In the genomic region with DNA sequence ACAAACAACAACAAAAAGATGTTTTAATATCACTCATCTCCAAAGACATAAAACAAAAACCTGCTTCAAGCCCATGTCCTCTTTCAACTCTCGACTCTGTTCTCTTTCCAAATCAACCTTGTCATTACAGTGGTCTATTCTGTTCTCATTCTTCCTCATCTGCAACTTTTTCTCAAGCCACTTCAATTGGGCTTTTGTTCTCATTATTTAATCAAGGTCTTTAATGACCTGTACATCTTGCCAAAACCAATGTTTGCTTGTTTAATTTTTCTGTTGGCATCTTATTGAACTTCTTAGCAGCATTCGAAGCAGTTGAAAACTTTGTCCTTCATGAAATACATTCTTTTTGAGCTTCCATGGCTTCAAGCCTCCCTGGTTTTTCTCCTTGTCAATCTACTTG, we compare ENCODE assay signal across 32 cellular contexts. TPM values are rescaled to one million over a fixed set of nuclear protein-coding genes. Genes with fewer than 3 reads are reported as not detected.
"Had no signal": no experiment of that assay in that cellular context is flagged by ENCODE, and none has a peak within 500 bp of the region (broad histone marks: within the 10 kb centered on the region; RNA-seq: fewer than 3 reads in every experiment).

No MANE protein-coding gene starts in this region.

- FAIRE-seq: keratinocyte had no signal

- DNase-seq: activated CD4-positive, alpha-beta T cell treated with anti-CD3 and anti-CD28 coated beads, Interleukin-2, amount 50 U/mL, for 1 hour; activated CD8-positive, alpha-beta memory T cell treated with anti-CD3 and anti-CD28 coated beads, Interleukin-2, amount 10 ng/mL, durations not matched to agents 7 days and 5 days; activated CD8-positive, alpha-beta T cell treated with anti-CD3 and anti-CD28 coated beads, Interleukin-2, amount 10 ng/mL, durations not matched to agents 7 days and 5 days; activated effector memory CD4-positive, alpha-beta T cell treated with anti-CD3 and anti-CD28 coated beads, Interleukin-2, amount 50 U/mL, for 16 hours; activated naive CD4-positive, alpha-beta T cell treated with anti-CD3 and anti-CD28 coated beads for 36 hours; activated naive CD8-positive, alpha-beta T cell treated with anti-CD3 and anti-CD28 coated beads, Interleukin-2, amount 10 ng/mL, durations not matched to agents 7 days and 5 days; dorsolateral prefrontal cortex; effector memory CD4-positive, alpha-beta T cell; head of caudate nucleus; hippocampal formation; left cardiac atrium; mammary epithelial cell; ovary; stimulated activated CD4-positive, alpha-beta T cell treated with anti-CD3 and anti-CD28 coated beads, Interleukin-1b, Interleukin-23, amount 100 ng/mL, for 48 hours; stimulated activated CD4-positive, alpha-beta T cell treated with anti-CD3 and anti-CD28 coated beads, Interleukin-4, amount 100 ng/mL, for 4 hours; stimulated activated CD8-positive, alpha-beta memory T cell treated with anti-CD3 and anti-CD28 coated beads, Interleukin-4, amount 100 ng/mL, for 48 hours; stimulated activated naive B cell treated with anti-CD40 and anti-IgM and Interleukin-4, amounts not matched to agents 10 μg/mL and 1 μg/mL and 100 μg/mL, for 72 hours; stomach; T-helper 2 cell had no signal

- H3K27ac Mint-ChIP-seq: activated CD8-positive, alpha-beta memory T cell treated with anti-CD3 and anti-CD28 coated beads, Interleukin-2, amount 10 ng/mL, durations not matched to agents 7 days and 5 days; activated CD8-positive, alpha-beta T cell treated with anti-CD3 and anti-CD28 coated beads, Interleukin-2, amount 10 ng/mL, durations not matched to agents 7 days and 5 days; activated naive CD4-positive, alpha-beta T cell treated with anti-CD3 and anti-CD28 coated beads for 36 hours; activated naive CD8-positive, alpha-beta T cell treated with anti-CD3 and anti-CD28 coated beads, Interleukin-2, amount 10 ng/mL, durations not matched to agents 7 days and 5 days; activated T-helper 1 cell treated with anti-CD3 and anti-CD28 coated beads, Interleukin-12 subunit alpha, Interleukin-12 subunit beta, Interleukin-2, Interleukin-4 antibody, amounts not matched to agents 30 ng/mL and 10 ng/mL and 1 ng/mL, durations not matched to agents 14 hours and 24 hours and 36 hours; stimulated activated naive B cell treated with anti-CD40 and anti-IgM and Interleukin-4, amounts not matched to agents 10 μg/mL and 1 μg/mL and 100 μg/mL, for 72 hours; WTC11 had no signal

- H3K27me3 Mint-ChIP-seq: activated CD8-positive, alpha-beta memory T cell treated with anti-CD3 and anti-CD28 coated beads, Interleukin-2, amount 10 ng/mL, durations not matched to agents 7 days and 5 days; stimulated activated naive B cell treated with anti-CD40 and anti-IgM and Interleukin-4, amounts not matched to agents 10 μg/mL and 1 μg/mL and 100 μg/mL, for 72 hours had no signal

- H3K9me3 ChIP-seq: ascending aorta, gastroesophageal sphincter, ovary, right atrium auricular region, stomach, tibial nerve had no signal

- H3K4me3 ChIP-seq: ascending aorta, coronary artery, dorsolateral prefrontal cortex, gastroesophageal sphincter, ovary, right atrium auricular region, smooth muscle cell, stomach, tibial nerve had no signal

- H3K27ac ChIP-seq: ascending aorta, coronary artery, dorsolateral prefrontal cortex, gastroesophageal sphincter, ovary, right atrium auricular region, stomach, tibial nerve had no signal

- H3K4me3 Mint-ChIP-seq: activated CD8-positive, alpha-beta memory T cell treated with anti-CD3 and anti-CD28 coated beads, Interleukin-2, amount 10 ng/mL, durations not matched to agents 7 days and 5 days; activated CD8-positive, alpha-beta T cell treated with anti-CD3 and anti-CD28 coated beads, Interleukin-2, amount 10 ng/mL, durations not matched to agents 7 days and 5 days; activated naive CD4-positive, alpha-beta T cell treated with anti-CD3 and anti-CD28 coated beads for 36 hours; activated naive CD8-positive, alpha-beta T cell treated with anti-CD3 and anti-CD28 coated beads, Interleukin-2, amount 10 ng/mL, durations not matched to agents 7 days and 5 days; activated T-helper 1 cell treated with anti-CD3 and anti-CD28 coated beads, Interleukin-12 subunit alpha, Interleukin-12 subunit beta, Interleukin-2, Interleukin-4 antibody, amounts not matched to agents 30 ng/mL and 10 ng/mL and 1 ng/mL, durations not matched to agents 14 hours and 24 hours and 36 hours; stimulated activated naive B cell treated with anti-CD40 and anti-IgM and Interleukin-4, amounts not matched to agents 10 μg/mL and 1 μg/mL and 100 μg/mL, for 72 hours; WTC11 had no signal

- H3K4me2 ChIP-seq: smooth muscle cell had no signal

- H3K36me3 Mint-ChIP-seq: activated CD8-positive, alpha-beta memory T cell treated with anti-CD3 and anti-CD28 coated beads, Interleukin-2, amount 10 ng/mL, durations not matched to agents 7 days and 5 days; activated naive CD8-positive, alpha-beta T cell treated with anti-CD3 and anti-CD28 coated beads, Interleukin-2, amount 10 ng/mL, durations not matched to agents 7 days and 5 days; brain; WTC11 had no signal

- H3K36me3 ChIP-seq: ascending aorta, gastroesophageal sphincter, ovary, right atrium auricular region, stomach, tibial nerve had no signal

- H3K4me1 Mint-ChIP-seq: activated CD8-positive, alpha-beta memory T cell treated with anti-CD3 and anti-CD28 coated beads, Interleukin-2, amount 10 ng/mL, durations not matched to agents 7 days and 5 days; activated naive CD8-positive, alpha-beta T cell treated with anti-CD3 and anti-CD28 coated beads, Interleukin-2, amount 10 ng/mL, durations not matched to agents 7 days and 5 days; brain; WTC11 had no signal

- H3K4me1 ChIP-seq: ascending aorta, gastroesophageal sphincter, right atrium auricular region, tibial nerve had no signal

- H3K27me3 ChIP-seq: ascending aorta, dorsolateral prefrontal cortex, gastroesophageal sphincter, ovary, right atrium auricular region, stomach, tibial nerve had no signal

- H3K9me3 Mint-ChIP-seq: activated naive CD4-positive, alpha-beta T cell treated with anti-CD3 and anti-CD28 coated beads for 36 hours; activated naive CD8-positive, alpha-beta T cell treated with anti-CD3 and anti-CD28 coated beads, Interleukin-2, amount 10 ng/mL, durations not matched to agents 7 days and 5 days; activated T-helper 1 cell treated with anti-CD3 and anti-CD28 coated beads, Interleukin-12 subunit alpha, Interleukin-12 subunit beta, Interleukin-2, Interleukin-4 antibody, amounts not matched to agents 30 ng/mL and 10 ng/mL and 1 ng/mL, durations not matched to agents 14 hours and 24 hours and 36 hours; brain; stimulated activated naive B cell treated with anti-CD40 and anti-IgM and Interleukin-4, amounts not matched to agents 10 μg/mL and 1 μg/mL and 100 μg/mL, for 72 hours; WTC11 had no signal

- ATAC-seq: activated CD8-positive, alpha-beta memory T cell treated with anti-CD3 and anti-CD28 coated beads, Interleukin-2, amount 10 ng/mL, durations not matched to agents 7 days and 5 days; activated CD8-positive, alpha-beta T cell treated with anti-CD3 and anti-CD28 coated beads, Interleukin-2, amount 10 ng/mL, durations not matched to agents 7 days and 5 days; gastroesophageal sphincter; left cardiac atrium; stimulated activated naive B cell treated with anti-CD40 and anti-IgM and Interleukin-4, amounts not matched to agents 10 μg/mL and 1 μg/mL and 100 μg/mL, for 72 hours; WTC11 had no signal

RNA-seq across cellular contexts. Expression of a gene that starts 27.8 kb away (rescaled TPM):
- total RNA-seq: activated CD8-positive, alpha-beta memory T cell treated with anti-CD3 and anti-CD28 coated beads, Interleukin-2, amount 10 ng/mL, durations not matched to agents 7 days and 5 days; activated CD8-positive, alpha-beta T cell treated with anti-CD3 and anti-CD28 coated beads, Interleukin-2, amount 10 ng/mL, durations not matched to agents 7 days and 5 days; activated naive CD4-positive, alpha-beta T cell treated with anti-CD3 and anti-CD28 coated beads for 36 hours; activated T-helper 1 cell treated with anti-CD3 and anti-CD28 coated beads, Interleukin-12 subunit alpha, Interleukin-12 subunit beta, Interleukin-2, Interleukin-4 antibody, amounts not matched to agents 30 ng/mL and 10 ng/mL and 1 ng/mL, durations not matched to agents 14 hours and 24 hours and 36 hours; epithelial cell of proximal tubule; mammary epithelial cell; pulmonary artery endothelial cell; smooth muscle cell; WTC11 had no signal
- polyA plus RNA-seq: keratinocyte, mammary epithelial cell, neural cell had no signal
